Comparison of ENCODE assay signal across 10 cellular contexts in the genomic region with DNA sequence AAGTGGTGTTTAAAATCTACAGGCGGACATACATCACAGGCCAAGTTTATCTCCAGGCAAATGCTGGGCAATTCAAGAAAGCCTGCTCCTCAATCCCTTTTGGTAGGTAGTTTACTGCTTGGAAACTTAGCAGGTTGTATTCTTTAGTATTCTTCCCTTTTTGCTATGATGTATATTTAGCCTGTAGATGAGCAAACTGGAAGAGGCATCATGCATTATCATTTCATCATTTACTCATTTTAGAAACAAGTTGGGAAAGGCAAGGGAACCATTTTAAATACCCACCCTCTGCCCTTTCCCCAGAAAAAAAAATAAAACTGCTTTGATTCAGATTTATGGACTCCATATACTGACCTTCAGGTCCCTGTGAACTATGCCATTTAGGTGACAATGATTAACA.
DNase-seq lines count a peak whose midpoint lies in the region; ATAC-seq and TF ChIP-seq lines count a peak whose summit lies in the region.
"Had no signal": no experiment of that assay in that cellular context is flagged by ENCODE, and none has a peak within 500 bp of the region (broad histone marks: within the 10 kb centered on the region; RNA-seq: fewer than 3 reads in every experiment).

No MANE protein-coding gene starts in this region.

- no peak for TF ChIP-seq POLR2A in right lobe of liver (IDR thresholded peaks at IDR 0.05)
- no peak for TF ChIP-seq POLR2A in upper lobe of left lung (IDR thresholded peaks at IDR 0.05)

- peak overlapping the region; percentile 86 for H3K27ac Mint-ChIP-seq in activated naive CD8-positive, alpha-beta T cell
- H3K27ac Mint-ChIP-seq: dendritic cell treated with granulocyte-macrophage colony-stimulating factor and Interleukin-4, amounts not matched to agents 40 ng/mL and 50 ng/mL, for 4 days had no signal

- H4K91ac ChIP-seq in neuronal stem cell (ENCODE audit: low read depth, low read length, poor library complexity) = no peak overlapping the region

- no peak overlapping the region for H2BK120ac ChIP-seq in neuronal stem cell (ENCODE audit: low read depth, low read length)

- 98 to 100% methylated on average over 1 of the region's 1 CpG for WGBS in heart right ventricle, 2 donors
- 100% methylated on average over 1 of the region's 1 CpG for WGBS in right lobe of liver (ENCODE audit: insufficient coverage, low coverage, low lambda C conversion rate, missing lambda C conversion rate)
- WGBS in upper lobe of left lung, 2 donors = 80 to 100% methylated on average over 1 of the region's 1 CpG
- WGBS in neuronal stem cell (ENCODE audit: extremely low coverage in 2 of 2, insufficient read length in 2 of 2, insufficient replicate concordance in 1 of 2), 2 donors = no CpG with 5 or more reads among the region's 1 CpG

- no peak overlapping the region for H4K8ac ChIP-seq in neuronal stem cell (ENCODE audit: low read depth, low read length)

- ATAC-seq in heart right ventricle (peak in 1 of 8 donors; percentile 7), Right ventricle myocardium inferior (no peak), right lobe of liver (no peak), upper lobe of left lung (ENCODE audit: low FRiP score in 2 of 2) (no peak)

- H3K9me3 ChIP-seq in heart right ventricle = no peaks in the 10 kb centered on the region
- H3K9me3 ChIP-seq in right lobe of liver = no peaks in the 10 kb centered on the region
- no peaks in the 10 kb centered on the region for H3K9me3 ChIP-seq in upper lobe of left lung
- H3K9me3 ChIP-seq in neuronal stem cell (replicated peaks in 1 of 2; ENCODE audit: control insufficient read depth in 2 of 2, insufficient read depth in 1 of 2, low read depth in 1 of 2, low read length in 2 of 2) = no peaks in the 10 kb centered on the region

- H3K14ac ChIP-seq in neuronal stem cell (ENCODE audit: low read length) = no peak overlapping the region

- POLR2A ChIA-PET in HEK293T (lab: Yijun Ruan, JAX) = interaction anchor here (1.7 kb wide), 1 partner anchor 212 kb away, joined by 8 read pairs; no protein-coding TSS in a partner anchor

- H3K4me2 ChIP-seq in neuronal stem cell (ENCODE audit: insufficient read depth, low read length, poor library complexity, severe bottlenecking) = no peak overlapping the region

- H2BK5ac ChIP-seq in neuronal stem cell (ENCODE audit: low read length) = no peak overlapping the region

- intact Hi-C loops in heart right ventricle (cut with DNase I) = loop anchor here in 7 of 10 donors (2.0 to 10.0 kb wide), 8 partner anchors 66 to 216 kb away; a partner anchor contains a TSS
- intact Hi-C loops in Right ventricle myocardium inferior (cut with DNase I) = loop anchor here (5.0 kb wide), 1 partner anchor 134 kb away; no protein-coding TSS in a partner anchor
- intact Hi-C loops in right lobe of liver (cut with DNase I) = no loop called here

- no peak overlapping the region for H2BK12ac ChIP-seq in neuronal stem cell (ENCODE audit: low read length)

- H3K4me3 ChIP-seq in heart right ventricle = no peak overlapping the region
- no peak overlapping the region for H3K4me3 ChIP-seq in right lobe of liver
- no peak overlapping the region for H3K4me3 ChIP-seq in upper lobe of left lung
- H3K4me3 ChIP-seq in neuronal stem cell (ENCODE audit: low read length in 2 of 2) = no peak overlapping the region
- H3K4me3 ChIP-seq: lung had no signal

- H3K23ac ChIP-seq in neuronal stem cell (ENCODE audit: low read depth, low read length, poor library complexity) = no peak overlapping the region

- peaks cover 17% of the 10 kb centered on the region for H3K36me3 Mint-ChIP-seq in activated naive CD8-positive, alpha-beta T cell

- no peak overlapping the region for H2BK15ac ChIP-seq in neuronal stem cell (ENCODE audit: low read length)

- no peak overlapping the region for H3K4ac ChIP-seq in neuronal stem cell (ENCODE audit: low read length)

- H3K36me3 ChIP-seq in heart right ventricle = peaks cover 0 to 41% (median 0%) of the 10 kb centered on the region in 9 donors
- no peaks in the 10 kb centered on the region for H3K36me3 ChIP-seq in right lobe of liver
- no peaks in the 10 kb centered on the region for H3K36me3 ChIP-seq in upper lobe of left lung
- no peaks in the 10 kb centered on the region for H3K36me3 ChIP-seq in neuronal stem cell (replicated peaks in 1 of 2; ENCODE audit: control insufficient read depth in 2 of 2, insufficient read depth in 2 of 2, low read length in 2 of 2)

- peaks cover 17% of the 10 kb centered on the region for H3K4me1 Mint-ChIP-seq in activated naive CD8-positive, alpha-beta T cell (ENCODE audit: low read depth)

- no peak overlapping the region for H2AK5ac ChIP-seq in neuronal stem cell (ENCODE audit: low read depth, low read length)

- H3K27me3 Mint-ChIP-seq in activated naive CD8-positive, alpha-beta T cell = no peaks in the 10 kb centered on the region
- H3K27me3 Mint-ChIP-seq: dendritic cell treated with granulocyte-macrophage colony-stimulating factor and Interleukin-4, amounts not matched to agents 40 ng/mL and 50 ng/mL, for 4 days had no signal

- no peaks in the 10 kb centered on the region for H3K9me3 Mint-ChIP-seq in activated naive CD8-positive, alpha-beta T cell (ENCODE audit: low read depth)
- H3K9me3 Mint-ChIP-seq: dendritic cell treated with granulocyte-macrophage colony-stimulating factor and Interleukin-4, amounts not matched to agents 40 ng/mL and 50 ng/mL, for 4 days had no signal

- TF ChIP-seq EP300 in upper lobe of left lung (IDR thresholded peaks at IDR 0.05) = no peak

- H2AFZ ChIP-seq in neuronal stem cell (ENCODE audit: low read length) = no peak overlapping the region

- CTCF ChIA-PET in HEK293T (lab: Yijun Ruan, JAX) = interaction anchor here (0.5 to 1.3 kb wide), 9 partner anchors 13 to 352 kb away, joined by 3 to 8 read pairs (median 3); no protein-coding TSS in a partner anchor

- H3K4me1 ChIP-seq in heart right ventricle = peaks cover 0 to 22% (median 13%) of the 10 kb centered on the region in 9 donors
- peaks cover 0 to 19% (median 4%) of the 10 kb centered on the region in 4 donors for H3K4me1 ChIP-seq in right lobe of liver
- peaks cover 9 to 21% (median 13%) of the 10 kb centered on the region in 4 donors for H3K4me1 ChIP-seq in upper lobe of left lung
- H3K4me1 ChIP-seq in neuronal stem cell (ENCODE audit: control insufficient read depth in 2 of 2, insufficient read depth in 1 of 2, low read depth in 1 of 2, low read length in 2 of 2) = no peaks in the 10 kb centered on the region

- H3K9ac ChIP-seq in neuronal stem cell (ENCODE audit: low read depth, low read length, poor library complexity) = no peak overlapping the region

- H3K18ac ChIP-seq in neuronal stem cell (ENCODE audit: low read length) = no peak overlapping the region

- H3K4me3 Mint-ChIP-seq in activated naive CD8-positive, alpha-beta T cell = no peak overlapping the region
- H3K4me3 Mint-ChIP-seq: dendritic cell treated with granulocyte-macrophage colony-stimulating factor and Interleukin-4, amounts not matched to agents 40 ng/mL and 50 ng/mL, for 4 days had no signal

- TF ChIP-seq CTCF in heart right ventricle (IDR thresholded peaks at IDR 0.05) = no peak
- TF ChIP-seq CTCF in right lobe of liver (IDR thresholded peaks at IDR 0.05) = no peak
- no peak for TF ChIP-seq CTCF in upper lobe of left lung (IDR thresholded peaks at IDR 0.05)

- peak overlapping the region in 9 of 10 donors; percentile 20 to 74 (median 47) for H3K27ac ChIP-seq in heart right ventricle
- peak overlapping the region; percentile 65 to 78 (median 73) for H3K27ac ChIP-seq in right lobe of liver
- peak overlapping the region; percentile 56 to 75 (median 72) for H3K27ac ChIP-seq in upper lobe of left lung
- no peak overlapping the region for H3K27ac ChIP-seq in neuronal stem cell (replicated peaks; ENCODE audit: low read length)

- H3K27me3 ChIP-seq in heart right ventricle (no peaks in the 10 kb centered on the region), right lobe of liver (no peaks in the 10 kb centered on the region), upper lobe of left lung (no peaks in the 10 kb centered on the region), neuronal stem cell (ENCODE audit: control insufficient read depth in 3 of 3, insufficient read depth in 3 of 3, low read depth in 1 of 3, low read length in 3 of 3) (no peaks in the 10 kb centered on the region)

- DNase-seq in heart right ventricle = no peak
- no peak for DNase-seq in Right ventricle myocardium inferior (ENCODE audit: missing footprints)
- DNase-seq in right lobe of liver = no peak
- no peak for DNase-seq in upper lobe of left lung
- no peak for DNase-seq in neuronal stem cell (ENCODE audit: low spot score)
- DNase-seq in HEK293T (ENCODE audit: extremely low spot score) = no peak
- DNase-seq in iPS-NIHi7 (ENCODE audit: extremely low spot score) = no peak

- H3K79me1 ChIP-seq in neuronal stem cell (ENCODE audit: low read depth, low read length) = no peaks in the 10 kb centered on the region

TF ChIP-seq in HEK293T, 16 proteins besides CTCF, POLR2A, EP300 and RAD21:
- TF ChIP-seq FOXA1 (IDR thresholded peaks at IDR 0.05) = no peak
- no peak for TF ChIP-seq LEF1 (IDR thresholded peaks at IDR 0.05; ENCODE audit: borderline replicate concordance)
- TF ChIP-seq TARDBP (IDR thresholded peaks at IDR 0.05) = no peak
- TF ChIP-seq ELF4 (IDR thresholded peaks at IDR 0.05) = no peak
- TF ChIP-seq ARNT (IDR thresholded peaks at IDR 0.05) = no peak
- TF ChIP-seq L3MBTL2 (conservative IDR thresholded peaks at IDR 0.05) = no peak
- TF ChIP-seq, protein P1, sequence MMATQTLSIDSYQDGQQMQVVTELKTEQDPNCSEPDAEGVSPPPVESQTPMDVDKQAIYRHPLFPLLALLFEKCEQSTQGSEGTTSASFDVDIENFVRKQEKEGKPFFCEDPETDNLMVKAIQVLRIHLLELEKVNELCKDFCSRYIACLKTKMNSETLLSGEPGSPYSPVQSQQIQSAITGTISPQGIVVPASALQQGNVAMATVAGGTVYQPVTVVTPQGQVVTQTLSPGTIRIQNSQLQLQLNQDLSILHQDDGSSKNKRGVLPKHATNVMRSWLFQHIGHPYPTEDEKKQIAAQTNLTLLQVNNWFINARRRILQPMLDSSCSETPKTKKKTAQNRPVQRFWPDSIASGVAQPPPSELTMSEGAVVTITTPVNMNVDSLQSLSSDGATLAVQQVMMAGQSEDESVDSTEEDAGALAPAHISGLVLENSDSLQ (IDR thresholded peaks at IDR 0.05) = no peak

Comparison
In these comparisons a context has a peak if more than half of its experiments do, and no peak if none do; other contexts are left out.
1. intact Hi-C loops: an anchor here in heart right ventricle (2.0 to 10.0 kb wide) and Right ventricle myocardium inferior (5.0 kb wide); none called in right lobe of liver.